In genomic region chr5:944992-945685, GRCh38 we compare ENCODE assay signal across 1 cellular context.
TF ChIP-seq lines count a peak whose summit lies in the region.

No MANE protein-coding gene starts in this region.

TF ChIP-seq in K562, 482 proteins besides CTCF, POLR2A, EP300 and RAD21:
- TF ChIP-seq ZNF239 (CRISPR knock-in tag; IDR thresholded peaks at IDR 0.05) = no peak
- TF ChIP-seq PHTF2 (CRISPR knock-in tag; IDR thresholded peaks at IDR 0.05) = no peak
- TF ChIP-seq ZNF655 (CRISPR knock-in tag; IDR thresholded peaks at IDR 0.05) = no peak
- no peak for TF ChIP-seq KLF6 (CRISPR knock-in tag; IDR thresholded peaks at IDR 0.05; ENCODE audit: borderline replicate concordance)
- TF ChIP-seq ZNF263 (CRISPR knock-in tag; IDR thresholded peaks at IDR 0.05; ENCODE audit: borderline replicate concordance) = peak; percentile 94
- TF ChIP-seq HIVEP1 (CRISPR knock-in tag; IDR thresholded peaks at IDR 0.05) = no peak
- TF ChIP-seq ZNF766 (CRISPR knock-in tag; conservative IDR thresholded peaks at IDR 0.05) = no peak
- no peak for TF ChIP-seq DACH1 (IDR thresholded peaks at IDR 0.05; ENCODE audit: partially characterized antibody)
- TF ChIP-seq, protein P1, sequence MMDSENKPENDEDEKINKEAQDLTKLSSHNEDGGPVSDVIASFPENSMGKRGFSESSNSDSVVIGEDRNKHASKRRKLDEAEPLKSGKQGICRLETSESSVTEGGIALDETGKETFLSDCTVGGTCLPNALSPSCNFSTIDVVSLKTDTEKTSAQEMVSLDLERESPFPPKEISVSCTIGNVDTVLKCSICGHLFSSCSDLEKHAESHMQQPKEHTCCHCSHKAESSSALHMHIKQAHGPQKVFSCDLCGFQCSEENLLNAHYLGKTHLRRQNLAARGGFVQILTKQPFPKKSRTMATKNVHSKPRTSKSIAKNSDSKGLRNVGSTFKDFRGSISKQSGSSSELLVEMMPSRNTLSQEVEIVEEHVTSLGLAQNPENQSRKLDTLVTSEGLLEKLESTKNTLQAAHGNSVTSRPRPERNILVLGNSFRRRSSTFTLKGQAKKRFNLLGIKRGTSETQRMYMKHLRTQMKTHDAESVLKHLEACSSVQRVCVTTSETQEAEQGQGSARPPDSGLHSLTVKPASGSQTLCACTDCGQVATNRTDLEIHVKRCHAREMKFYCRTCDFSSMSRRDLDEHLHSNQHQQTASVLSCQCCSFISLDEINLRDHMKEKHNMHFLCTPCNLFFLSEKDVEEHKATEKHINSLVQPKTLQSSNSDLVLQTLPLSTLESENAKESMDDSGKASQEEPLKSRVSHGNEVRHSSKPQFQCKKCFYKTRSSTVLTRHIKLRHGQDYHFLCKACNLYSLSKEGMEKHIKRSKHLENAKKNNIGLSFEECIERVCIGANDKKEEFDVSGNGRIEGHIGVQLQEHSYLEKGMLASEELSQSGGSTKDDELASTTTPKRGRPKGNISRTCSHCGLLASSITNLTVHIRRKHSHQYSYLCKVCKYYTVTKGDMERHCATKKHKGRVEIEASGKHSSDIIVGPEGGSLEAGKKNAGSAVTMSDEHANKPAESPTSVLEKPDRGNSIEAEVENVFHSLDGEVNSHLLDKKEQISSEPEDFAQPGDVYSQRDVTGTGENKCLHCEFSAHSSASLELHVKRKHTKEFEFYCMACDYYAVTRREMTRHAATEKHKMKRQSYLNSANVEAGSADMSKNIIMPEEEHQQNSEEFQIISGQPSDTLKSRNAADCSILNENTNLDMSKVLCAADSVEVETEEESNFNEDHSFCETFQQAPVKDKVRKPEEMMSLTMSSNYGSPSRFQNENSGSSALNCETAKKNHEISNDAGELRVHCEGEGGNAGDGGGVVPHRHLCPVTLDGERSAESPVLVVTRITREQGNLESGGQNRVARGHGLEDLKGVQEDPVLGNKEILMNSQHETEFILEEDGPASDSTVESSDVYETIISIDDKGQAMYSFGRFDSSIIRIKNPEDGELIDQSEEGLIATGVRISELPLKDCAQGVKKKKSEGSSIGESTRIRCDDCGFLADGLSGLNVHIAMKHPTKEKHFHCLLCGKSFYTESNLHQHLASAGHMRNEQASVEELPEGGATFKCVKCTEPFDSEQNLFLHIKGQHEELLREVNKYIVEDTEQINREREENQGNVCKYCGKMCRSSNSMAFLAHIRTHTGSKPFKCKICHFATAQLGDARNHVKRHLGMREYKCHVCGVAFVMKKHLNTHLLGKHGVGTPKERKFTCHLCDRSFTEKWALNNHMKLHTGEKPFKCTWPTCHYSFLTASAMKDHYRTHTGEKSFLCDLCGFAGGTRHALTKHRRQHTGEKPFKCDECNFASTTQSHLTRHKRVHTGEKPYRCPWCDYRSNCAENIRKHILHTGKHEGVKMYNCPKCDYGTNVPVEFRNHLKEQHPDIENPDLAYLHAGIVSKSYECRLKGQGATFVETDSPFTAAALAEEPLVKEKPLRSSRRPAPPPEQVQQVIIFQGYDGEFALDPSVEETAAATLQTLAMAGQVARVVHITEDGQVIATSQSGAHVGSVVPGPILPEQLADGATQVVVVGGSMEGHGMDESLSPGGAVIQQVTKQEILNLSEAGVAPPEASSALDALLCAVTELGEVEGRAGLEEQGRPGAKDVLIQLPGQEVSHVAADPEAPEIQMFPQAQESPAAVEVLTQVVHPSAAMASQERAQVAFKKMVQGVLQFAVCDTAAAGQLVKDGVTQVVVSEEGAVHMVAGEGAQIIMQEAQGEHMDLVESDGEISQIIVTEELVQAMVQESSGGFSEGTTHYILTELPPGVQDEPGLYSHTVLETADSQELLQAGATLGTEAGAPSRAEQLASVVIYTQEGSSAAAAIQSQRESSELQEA (IDR thresholded peaks at IDR 0.05; ENCODE audit: low read depth) = no peak
- no peak for TF ChIP-seq HMG20A (CRISPR knock-in tag; conservative IDR thresholded peaks at IDR 0.05)
- TF ChIP-seq ZNF174 (CRISPR knock-in tag; IDR thresholded peaks at IDR 0.05) = no peak
- TF ChIP-seq HDGF (IDR thresholded peaks at IDR 0.05) = no peak
- no peak for TF ChIP-seq ZNF184 (CRISPR knock-in tag; IDR thresholded peaks at IDR 0.05)
- TF ChIP-seq CBFB (CRISPR knock-in tag; IDR thresholded peaks at IDR 0.05) = 0 out of 2 replicates have a peak, but pooled peaks have one; percentile 14
- TF ChIP-seq EZH2 (IDR thresholded peaks at IDR 0.05; ENCODE audit: borderline replicate concordance, low read depth, low read length) = no peak
- TF ChIP-seq NELFE (IDR thresholded peaks at IDR 0.05; ENCODE audit: insufficient read depth, insufficient read length) = no peak
- no peak for TF ChIP-seq ZFX (CRISPR knock-in tag; IDR thresholded peaks at IDR 0.05)
